Comparison of ENCODE assay signal across 20 cellular contexts in the genomic region with DNA sequence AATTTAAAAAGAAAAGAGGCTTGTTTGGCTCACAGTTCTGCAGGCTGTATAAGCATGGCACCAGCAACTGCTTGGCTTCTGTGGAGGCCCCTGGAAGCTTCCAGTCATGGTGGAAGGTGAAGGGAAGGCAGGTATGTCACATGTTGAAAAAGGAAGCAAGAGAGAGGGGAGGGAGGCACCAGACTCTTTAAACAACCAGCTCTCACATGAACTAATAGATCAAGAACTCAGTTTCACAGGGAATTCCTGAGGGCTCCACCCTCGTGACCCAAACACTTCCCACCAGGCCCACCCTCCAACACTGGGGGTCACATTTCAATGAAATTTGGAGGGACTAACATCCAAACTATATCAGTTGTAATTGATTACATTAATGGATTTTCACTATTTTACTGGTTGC.
DNase-seq lines count a peak whose midpoint lies in the region; ATAC-seq, FAIRE-seq and TF ChIP-seq lines count a peak whose summit lies in the region.
"Had no signal": no experiment of that assay in that cellular context is flagged by ENCODE, and none has a peak within 500 bp of the region (broad histone marks: within the 10 kb centered on the region; RNA-seq: fewer than 3 reads in every experiment).

No MANE protein-coding gene starts in this region.

- H3K4me1 Mint-ChIP-seq in CD14-positive monocyte (no peaks in the 10 kb centered on the region), immature natural killer cell (no peaks in the 10 kb centered on the region)

- H3K4me3 ChIP-seq in ACC112 (ENCODE audit: low read depth, low read length) (no peak overlapping the region), PC-3 (ENCODE audit: low read length) (no peak overlapping the region), bronchial epithelial cell (ENCODE audit: low read depth, low read length) (no peak overlapping the region), mesenchymal stem cell (ENCODE audit: insufficient read depth in 1 of 2, low read depth in 1 of 2, low read length in 2 of 2) (no peak overlapping the region)
- H3K4me3 ChIP-seq: K562 had no signal

- H3F3A ChIP-seq in PC-3 (ENCODE audit: low read length, unreplicated experiment) = no peaks in the 10 kb centered on the region

- H3K18ac ChIP-seq in mesenchymal stem cell (ENCODE audit: low read depth in 1 of 2, low read length in 2 of 2) = no peak overlapping the region

- H2AFZ ChIP-seq in ACC112 (ENCODE audit: low read length, unreplicated experiment) (no peak overlapping the region), PC-3 (ENCODE audit: low read length) (no peak overlapping the region), mesenchymal stem cell (ENCODE audit: low read depth, low read length) (no peak overlapping the region)

- H3K4me3 Mint-ChIP-seq in CD14-positive monocyte = no peak overlapping the region
- no peak overlapping the region for H3K4me3 Mint-ChIP-seq in immature natural killer cell

- H4K8ac ChIP-seq in mesenchymal stem cell (ENCODE audit: low read length) = no peak overlapping the region

- H3K79me1 ChIP-seq in mesenchymal stem cell (replicated peaks; ENCODE audit: low read length, poor library complexity, severe bottlenecking) = no peaks in the 10 kb centered on the region

- H2BK15ac ChIP-seq in mesenchymal stem cell (ENCODE audit: low read depth, poor library complexity, severe bottlenecking) = no peak overlapping the region

- intact Hi-C loops in PC-3 (cut with micrococcal nuclease) (loop anchor here (10.0 kb wide), 2 partner anchors 382 to 532 kb away; no protein-coding TSS in a partner anchor), CD14-positive monocyte (cut with micrococcal nuclease) (loop anchor here in 1 of 2 donors (5.0 kb wide), 1 partner anchor 1084 kb away; no protein-coding TSS in a partner anchor)

- H3K36me3 ChIP-seq in ACC112 (ENCODE audit: insufficient read depth, low read length) (no peaks in the 10 kb centered on the region), PC-3 (ENCODE audit: low read depth, low read length) (no peaks in the 10 kb centered on the region), bronchial epithelial cell (ENCODE audit: control insufficient read depth, insufficient read depth, low read length) (no peaks in the 10 kb centered on the region), mesenchymal stem cell (ENCODE audit: control insufficient read depth in 1 of 2, insufficient read depth in 2 of 2, low read depth in 1 of 2, low read length in 2 of 2) (no peaks in the 10 kb centered on the region)

- BruUV-seq in PC-3 (replicated peaks; lab: Mats Ljungman, UMichigan) = no TSS peak

- no CpG with 5 or more reads among the region's 1 CpG for WGBS in mesenchymal stem cell

- TF ChIP-seq CTCF in PC-3 (conservative IDR thresholded peaks at IDR 0.05; ENCODE audit: low read depth, low read length) = no peak
- TF ChIP-seq CTCF in bronchial epithelial cell (IDR thresholded peaks at IDR 0.05; ENCODE audit: insufficient read depth, low read length, severe bottlenecking) = no peak
- no peak for TF ChIP-seq CTCF in CD14-positive monocyte (IDR thresholded peaks at IDR 0.05)

- H3K36me3 Mint-ChIP-seq in CD14-positive monocyte (no peaks in the 10 kb centered on the region), immature natural killer cell (no peaks in the 10 kb centered on the region)

- peak overlapping the region; percentile 93 for H3K27ac ChIP-seq in ACC112 (ENCODE audit: low read depth, low read length)
- H3K27ac ChIP-seq in PC-3 (ENCODE audit: low read length) = peak overlapping the region; percentile 94
- H3K27ac ChIP-seq in mesenchymal stem cell (ENCODE audit: low read length, poor library complexity, severe bottlenecking) = peak overlapping the region; percentile 70
- H3K27ac ChIP-seq: C4-2B had no signal

- H3K9ac ChIP-seq in PC-3 (ENCODE audit: low read length) = peak overlapping the region; percentile 15; the same call in 1 of the 2 replicates
- no peak overlapping the region for H3K9ac ChIP-seq in mesenchymal stem cell (ENCODE audit: low read length)

- peaks cover 2 to 6% (median 2%) of the 10 kb centered on the region in 3 donors for H3K27me3 Mint-ChIP-seq in CD14-positive monocyte (ENCODE audit: low read depth in 3 of 3)
- H3K27me3 Mint-ChIP-seq in immature natural killer cell (ENCODE audit: low read depth in 3 of 3) = peaks cover 2 to 6% (median 4%) of the 10 kb centered on the region in 3 donors

- no peaks in the 10 kb centered on the region for H3K9me2 ChIP-seq in PC-3 (replicated peaks; ENCODE audit: low read length)

- H4K91ac ChIP-seq in mesenchymal stem cell (ENCODE audit: low read length) = no peak overlapping the region

- DNase-seq in PC-3 (no peak), bronchial epithelial cell (ENCODE audit: low read depth) (peak; percentile 39), mesenchymal stem cell (no peak), CD14-positive monocyte (ENCODE audit: low spot score) (no peak), immature natural killer cell (no peak), 8988T (no peak), NAMALWA (ENCODE audit: low spot score) (no peak)
- DNase-seq: COR-L47, DMS53, NCI-H1436, NCI-H2029, NCI-H510A, NCI-H82, SHP77 had no signal

- peak overlapping the region; percentile 3; the same call in 1 of the 2 replicates for H3K4me2 ChIP-seq in PC-3 (ENCODE audit: low read length)
- no peak overlapping the region for H3K4me2 ChIP-seq in mesenchymal stem cell (ENCODE audit: low read length, poor library complexity, severe bottlenecking)

- H3K4me1 ChIP-seq in ACC112 (ENCODE audit: control insufficient read depth, insufficient read depth, low read length, unreplicated experiment) = peaks cover 33% of the 10 kb centered on the region
- H3K4me1 ChIP-seq in PC-3 (ENCODE audit: insufficient read depth, low read length) = peaks cover 45% of the 10 kb centered on the region
- H3K4me1 ChIP-seq in mesenchymal stem cell (ENCODE audit: control insufficient read depth, insufficient read depth, low read depth, low read length) = peaks cover 10% of the 10 kb centered on the region

- H3K4ac ChIP-seq in mesenchymal stem cell (ENCODE audit: low read depth in 1 of 2, low read length in 2 of 2) = peak overlapping the region in 1 of 2 experiments; percentile 33

- peak overlapping the region; percentile 85 for H2BK5ac ChIP-seq in mesenchymal stem cell (ENCODE audit: low read depth, low read length, poor library complexity, severe bottlenecking)

- H3K27me3 ChIP-seq in ACC112 (ENCODE audit: insufficient read depth, low read length) = no peaks in the 10 kb centered on the region
- H3K27me3 ChIP-seq in PC-3 (ENCODE audit: low read length) = no peaks in the 10 kb centered on the region
- H3K27me3 ChIP-seq in bronchial epithelial cell (ENCODE audit: control insufficient read depth, insufficient read depth, low read length) = no peaks in the 10 kb centered on the region
- H3K27me3 ChIP-seq in mesenchymal stem cell (ENCODE audit: control insufficient read depth in 1 of 2, insufficient read depth in 1 of 2, low read length in 2 of 2) = no peaks in the 10 kb centered on the region

- H3K9me3 Mint-ChIP-seq in CD14-positive monocyte (peaks cover 0 to 2% (median 0%) of the 10 kb centered on the region in 7 donors), immature natural killer cell (no peaks in the 10 kb centered on the region)

- H2AK5ac ChIP-seq in mesenchymal stem cell (ENCODE audit: low read length, severe bottlenecking) = peak overlapping the region; percentile 76

- H3K9me3 ChIP-seq in PC-3 (ENCODE audit: low read length) = no peaks in the 10 kb centered on the region
- no peaks in the 10 kb centered on the region for H3K9me3 ChIP-seq in mesenchymal stem cell (ENCODE audit: control insufficient read depth, low read length)

- no peak overlapping the region for H3K27ac Mint-ChIP-seq in CD14-positive monocyte
- no peak overlapping the region for H3K27ac Mint-ChIP-seq in immature natural killer cell

- no peak for ATAC-seq in PC-3
- ATAC-seq: K562, Panc1 had no signal

- no peak overlapping the region for H2BK12ac ChIP-seq in mesenchymal stem cell (ENCODE audit: low read length in 2 of 2)

- no peak overlapping the region for H3K14ac ChIP-seq in mesenchymal stem cell (ENCODE audit: low read length in 2 of 2)

- H4K20me1 ChIP-seq in PC-3 (ENCODE audit: low read length) = no peaks in the 10 kb centered on the region

- H2BK120ac ChIP-seq in mesenchymal stem cell (ENCODE audit: low read depth, low read length) = no peak overlapping the region

- CTCF ChIA-PET in PC-3 (lab: Charles Lee) = no interaction called here

- H3K79me2 ChIP-seq in ACC112 (ENCODE audit: control insufficient read depth, insufficient read depth, low read length, unreplicated experiment) (no peaks in the 10 kb centered on the region), PC-3 (ENCODE audit: low read length) (no peaks in the 10 kb centered on the region)

- FAIRE-seq in bronchial epithelial cell (lab: Jason Lieb, UNC) = no peak
- FAIRE-seq: A204.1, GM19239, K562 had no signal

- POLR2A ChIA-PET in PC-3 (lab: Charles Lee; ENCODE audit: unreplicated experiment) = no interaction called here

- H3K23ac ChIP-seq in mesenchymal stem cell (ENCODE audit: low read length in 2 of 2) = no peak overlapping the region
